ENCODE assay signal across 8 cellular contexts in genomic region chr11:67277231-67277961, GRCh38. TPM values are rescaled to one million over a fixed set of nuclear protein-coding genes. Genes with fewer than 3 reads are reported as not detected.
A peak's percentile ranks its signal among the peaks of the same experiment; 100 is the strongest.
DNase-seq lines count a peak whose midpoint lies in the region; ATAC-seq and TF ChIP-seq lines count a peak whose summit lies in the region.

No MANE protein-coding gene starts in this region.

- peak overlapping the region; percentile 93 to 98 (median 97) for H3K27ac Mint-ChIP-seq in CD14-positive monocyte

- peaks cover 98% of the 10 kb centered on the region for H3K4me1 Mint-ChIP-seq in CD14-positive monocyte

- peaks cover 0 to 3% (median 2%) of the 10 kb centered on the region in 7 donors for H3K9me3 Mint-ChIP-seq in CD14-positive monocyte

- peak; percentile 94 for DNase-seq in CD14-positive monocyte (ENCODE audit: low spot score)
- peak; percentile 86 for DNase-seq in SIG-M5 (lab: John Stamatoyannopoulos, UW)
- peak; percentile 88 for DNase-seq in activated naive CD4-positive, alpha-beta T cell treated with Interleukin-2 at 50 U/mL for 16 hours
- DNase-seq in Right ventricle myocardium superior, result peak; percentile 96
- DNase-seq in gastrocnemius medialis, result peak; percentile 70 to 85
- DNase-seq in 8988T, result no peak

- TF ChIP-seq CTCF in CD14-positive monocyte (IDR thresholded peaks at IDR 0.05), result no peak
- TF ChIP-seq CTCF in gastrocnemius medialis (IDR thresholded peaks at IDR 0.05 in 4 of 5, conservative IDR thresholded peaks at IDR 0.05 in 1 of 5), result no peak

- ATAC-seq in GM19438 (IDR thresholded peaks at IDR 0.05; ENCODE audit: low read depth, unreplicated experiment) (peak; percentile 70), HG03521 (IDR thresholded peaks at IDR 0.05; ENCODE audit: unreplicated experiment) (peak; percentile 85), Right ventricle myocardium superior (ENCODE audit: poor library complexity) (peak; percentile 85), gastrocnemius medialis (peak; percentile 81 to 83)

- H3K27ac ChIP-seq in gastrocnemius medialis, result peak overlapping the region; percentile 79 to 89 (median 87)

- H3K4me3 Mint-ChIP-seq in CD14-positive monocyte, result peak overlapping the region; percentile 73 to 84

- peaks cover 0 to 35% of the 10 kb centered on the region in 2 donors for H3K36me3 ChIP-seq in gastrocnemius medialis

- intact Hi-C loops in CD14-positive monocyte (cut with micrococcal nuclease), result loop anchor here in 1 of 2 donors (1.0 to 10.0 kb wide), 3 partner anchors 8 to 227 kb away; partner anchors contain the start of genes CDK2AP2 and PITPNM1
- intact Hi-C loops in Right ventricle myocardium superior (cut with DNase I), result no loop called here
- intact Hi-C loops in gastrocnemius medialis (cut with DNase I; ENCODE audit: low total_unique reads), result no loop called here

- in situ Hi-C loops in gastrocnemius medialis (cut with MboI; ENCODE audit: low sequenced_read_pairs in 4 of 4), result loop anchor here in 1 of 4 donors (5.0 kb wide), 1 partner anchor 40 kb away; no protein-coding TSS in a partner anchor

- H3K4me1 ChIP-seq in gastrocnemius medialis, result peaks cover 59 to 60% of the 10 kb centered on the region in 2 donors

- peak overlapping the region; percentile 45 to 59 (median 50) for H3K4me3 ChIP-seq in gastrocnemius medialis

- H3K9me3 ChIP-seq in gastrocnemius medialis, result no peaks in the 10 kb centered on the region

- no peaks in the 10 kb centered on the region for H3K27me3 ChIP-seq in gastrocnemius medialis

- peaks cover 58 to 94% of the 10 kb centered on the region in 2 donors for H3K36me3 Mint-ChIP-seq in CD14-positive monocyte

- H3K27me3 Mint-ChIP-seq in CD14-positive monocyte (ENCODE audit: low read depth in 3 of 3), result peaks cover 0 to 6% (median 4%) of the 10 kb centered on the region in 3 donors

- TF ChIP-seq POLR2A in gastrocnemius medialis (IDR thresholded peaks at IDR 0.05), result peak; percentile 24 to 59

RNA-seq across cellular contexts. Expression of gene GRK2, which starts 11.1 kb away (rescaled TPM):
- polyA plus RNA-seq in CD14-positive monocyte, result 10 to 100 TPM; 34.9 to 43.0 TPM
- total RNA-seq in Right ventricle myocardium superior (53.4 TPM), gastrocnemius medialis (10 to 100 TPM; 40.2 to 79.8 (median 68.4) TPM)

RNA-seq across cellular contexts. Expression of gene ANKRD13D, which starts 11.7 kb away (rescaled TPM):
- polyA plus RNA-seq in CD14-positive monocyte, result 10 to 100 TPM in 1 of 2 donors, 1 to 10 TPM in 1; 9.1 to 10.3 TPM
- total RNA-seq in Right ventricle myocardium superior (11.6 TPM), gastrocnemius medialis (10 to 100 TPM in 1 of 4 donors, 1 to 10 TPM in 3; 5.8 to 10.6 (median 9.7) TPM)

RNA-seq across cellular contexts. Expression of gene SSH3, which starts 25.9 kb away (rescaled TPM):
- 1 to 10 TPM; 3.6 to 5.8 TPM for polyA plus RNA-seq in CD14-positive monocyte
- 12.1 TPM for total RNA-seq in Right ventricle myocardium superior
- total RNA-seq in gastrocnemius medialis, result 10 to 100 TPM in 2 of 4 donors, 1 to 10 TPM in 2; 7.9 to 16.3 (median 11.9) TPM
